8 cellular contexts compared by ENCODE assay signal in genomic region chr12:109999983-110000505, GRCh38. TPM values are rescaled to one million over a fixed set of nuclear protein-coding genes. Genes with fewer than 3 reads are reported as not detected.
A peak's percentile ranks its signal among the peaks of the same experiment; 100 is the strongest.
DNase-seq lines count a peak whose midpoint lies in the region; ATAC-seq and TF ChIP-seq lines count a peak whose summit lies in the region.

No MANE protein-coding gene starts in this region.

- CTCF ChIA-PET in HCT116 (lab: Charles Lee) = no interaction called here

- peak overlapping the region; percentile 85 for H3K4me2 ChIP-seq in HCT116 (ENCODE audit: low read length)

- POLR2A ChIA-PET in HCT116 (lab: Charles Lee) = no interaction called here

- TF ChIP-seq RAD21 in HCT116 (IDR thresholded peaks at IDR 0.05; ENCODE audit: low read depth) = no peak

- peak overlapping the region; percentile 74 for H3K9ac ChIP-seq in HCT116 (ENCODE audit: low read length)

- H4K20me1 ChIP-seq in HCT116 (ENCODE audit: insufficient read depth) = no peaks in the 10 kb centered on the region

- H3K79me2 ChIP-seq in HCT116 (ENCODE audit: insufficient read depth, low read length) = peaks cover 17% of the 10 kb centered on the region

- H3K36me3 Mint-ChIP-seq in activated T-cell treated with anti-CD3 and anti-CD28 coated beads, Interleukin-2, amount 50 U/mL, for 24 hours (ENCODE audit: low read depth) = peaks cover 29% of the 10 kb centered on the region

- H3K9me3 Mint-ChIP-seq in activated T-cell treated with anti-CD3 and anti-CD28 coated beads, Interleukin-2, amount 50 U/mL, for 24 hours = no peaks in the 10 kb centered on the region

- RAD21 ChIA-PET in HCT116 (lab: Charles Lee; ENCODE audit: low non-redundant PET in 1 of 2, low total read pairs in 2 of 2, uncharacterized antibody in 2 of 2, unreplicated experiment in 2 of 2) = no interaction called here

- no peak overlapping the region for H2AFZ ChIP-seq in HCT116 (ENCODE audit: low read depth, low read length, poor library complexity, severe bottlenecking)

- no peaks in the 10 kb centered on the region for H3K9me2 ChIP-seq in HCT116 (ENCODE audit: insufficient read depth)

- intact Hi-C loops in HCT116 (cut with micrococcal nuclease) = no loop called here

- no peaks in the 10 kb centered on the region for H3K27me3 ChIP-seq in HCT116 (ENCODE audit: insufficient read depth, low read length)

- peaks cover 69% of the 10 kb centered on the region for H3K4me1 Mint-ChIP-seq in activated T-cell treated with anti-CD3 and anti-CD28 coated beads, Interleukin-2, amount 50 U/mL, for 24 hours (ENCODE audit: low read depth)

- TF ChIP-seq CTCF in AG09319 (IDR thresholded peaks at IDR 0.05; ENCODE audit: low read depth, low read length) (no peak), HCT116 (IDR thresholded peaks at IDR 0.05 in 2 of 3, conservative IDR thresholded peaks at IDR 0.05 in 1 of 3; ENCODE audit: borderline replicate concordance in 1 of 3, insufficient read depth in 1 of 3, low read depth in 2 of 3, low read length in 2 of 3) (no peak)

- peak; percentile 18 for DNase-seq in AG09319 (ENCODE audit: extremely low read depth, low read depth)
- DNase-seq in HCT116 (ENCODE audit: low read depth, low spot score) = no peak
- DNase-seq in activated T-cell treated with anti-CD3 and anti-CD28 coated beads, Interleukin-2, amount 50 U/mL, for 24 hours = no peak
- peak; percentile 25 for DNase-seq in glomerular visceral epithelial cell (ENCODE audit: extremely low spot score)
- DNase-seq in renal cortical epithelial cell (ENCODE audit: low read depth) = peak; percentile 34
- no peak for DNase-seq in NCI-H1694 (lab: John Stamatoyannopoulos, UW)
- no peak for DNase-seq in NCI-H2029 treated with DMSO at 0.1 percent for 48 hours (lab: John Stamatoyannopoulos, UW)

- H3K27ac Mint-ChIP-seq in activated T-cell treated with anti-CD3 and anti-CD28 coated beads, Interleukin-2, amount 50 U/mL, for 24 hours = peak overlapping the region; percentile 93

- peak overlapping the region; percentile 62 to 78 for H3K4me3 ChIP-seq in HCT116 (replicated peaks in 1 of 2; ENCODE audit: low read depth in 1 of 2, low read length in 2 of 2)

- no peaks in the 10 kb centered on the region for H3K36me3 ChIP-seq in HCT116 (ENCODE audit: control insufficient read depth in 1 of 2, insufficient read depth in 2 of 2, low read length in 2 of 2)

- ATAC-seq in HCT116 = no peak
- no peak for ATAC-seq in HG03354 (IDR thresholded peaks at IDR 0.05; ENCODE audit: poor library complexity, severe bottlenecking, unreplicated experiment)

- peak overlapping the region; percentile 99 for H3K4me3 Mint-ChIP-seq in activated T-cell treated with anti-CD3 and anti-CD28 coated beads, Interleukin-2, amount 50 U/mL, for 24 hours

- peaks cover 31 to 61% of the 10 kb centered on the region in 2 experiments for H3K4me1 ChIP-seq in HCT116 (ENCODE audit: control insufficient read depth in 1 of 2, insufficient read depth in 2 of 2, low read length in 2 of 2)

- H3K27ac ChIP-seq in HCT116 (ENCODE audit: low read depth, low read length) = peak overlapping the region; percentile 36; the same call in 1 of the 2 replicates

- no peaks in the 10 kb centered on the region for H3K9me3 ChIP-seq in HCT116 (ENCODE audit: control insufficient read depth in 1 of 2, insufficient read depth in 1 of 2, low read depth in 1 of 2, low read length in 2 of 2)

- no peaks in the 10 kb centered on the region for H3K27me3 Mint-ChIP-seq in activated T-cell treated with anti-CD3 and anti-CD28 coated beads, Interleukin-2, amount 50 U/mL, for 24 hours

- TF ChIP-seq POLR2A in HCT116 (IDR thresholded peaks at IDR 0.05; ENCODE audit: borderline replicate concordance, extremely low read depth, insufficient read depth, insufficient read length) = no peak

- BruUV-seq in HCT116 (replicated peaks; lab: Mats Ljungman, UMichigan) = TSS peak; percentile 59

TF ChIP-seq in HCT116, 20 proteins besides CTCF, POLR2A, EP300 and RAD21:
- TF ChIP-seq ZFX (IDR thresholded peaks at IDR 0.05) = no peak
- TF ChIP-seq SRF (IDR thresholded peaks at IDR 0.05; ENCODE audit: low read depth) = no peak
- no peak for TF ChIP-seq SIN3A (IDR thresholded peaks at IDR 0.05; ENCODE audit: low read depth)
- TF ChIP-seq ATF3 (IDR thresholded peaks at IDR 0.05) = no peak
- no peak for TF ChIP-seq YY1 (IDR thresholded peaks at IDR 0.05; ENCODE audit: extremely low read depth, insufficient replicate concordance, low read depth, low read length)
- TF ChIP-seq POLR2AphosphoS5 (IDR thresholded peaks at IDR 0.05; ENCODE audit: low read depth, low read length) = no peak
- TF ChIP-seq ZBTB33 (IDR thresholded peaks at IDR 0.05; ENCODE audit: extremely low read depth, insufficient replicate concordance, low read length) = no peak
- no peak for TF ChIP-seq FOSL1 (IDR thresholded peaks at IDR 0.05; ENCODE audit: low read depth)
- TF ChIP-seq CBX3 (IDR thresholded peaks at IDR 0.05; ENCODE audit: low read depth) = no peak
- no peak for TF ChIP-seq REST (IDR thresholded peaks at IDR 0.05; ENCODE audit: low read depth)
- no peak for TF ChIP-seq ELF1 (IDR thresholded peaks at IDR 0.05; ENCODE audit: borderline replicate concordance, low read depth)
- TF ChIP-seq CEBPB (IDR thresholded peaks at IDR 0.05; ENCODE audit: low read depth) = no peak
- TF ChIP-seq EZH2 (IDR thresholded peaks at IDR 0.05) = no peak
- TF ChIP-seq EZH2phosphoT487 (IDR thresholded peaks at IDR 0.05; ENCODE audit: borderline replicate concordance) = no peak
- no peak for TF ChIP-seq SP1 (IDR thresholded peaks at IDR 0.05; ENCODE audit: low read depth)
- TF ChIP-seq EGR1 (IDR thresholded peaks at IDR 0.05; ENCODE audit: low read depth) = no peak
- TF ChIP-seq TCF7L2 (IDR thresholded peaks at IDR 0.05; ENCODE audit: borderline replicate concordance, extremely low read depth, insufficient read depth, insufficient read length) = no peak
- no peak for TF ChIP-seq MAX (IDR thresholded peaks at IDR 0.05)

RNA-seq across cellular contexts. Expression of gene ANKRD13A, which starts 0.8 kb away (rescaled TPM):
- total RNA-seq in HCT116 (2021; ENCODE audit: unreplicated experiment) (19.9 TPM), renal cortical epithelial cell (79.6 and 185 TPM in 2 replicates)
- polyA plus RNA-seq in HCT116 (2012) = 14.7 and 16.8 TPM in 2 replicates

RNA-seq across cellular contexts. Expression of gene GIT2, which starts 3.9 kb away (rescaled TPM):
- total RNA-seq in HCT116 (2021; ENCODE audit: unreplicated experiment) (21.5 TPM), renal cortical epithelial cell (26.4 and 51.5 TPM in 2 replicates)
- 12.9 and 14.7 TPM in 2 replicates for polyA plus RNA-seq in HCT116 (2012)

RNA-seq across cellular contexts. Expression of gene C12orf76, which starts 48.3 kb away (rescaled TPM):
- 10.1 TPM for total RNA-seq in HCT116 (2021; ENCODE audit: unreplicated experiment)
- polyA plus RNA-seq in HCT116 (2012) = 9.1 and 12.4 TPM in 2 replicates
- 5.4 and 31.7 TPM in 2 replicates for total RNA-seq in renal cortical epithelial cell

Comparison
In these comparisons a context has a peak if more than half of its experiments do, and no peak if none do; other contexts are left out.
1. DNase-seq: peak in AG09319 (single experiment), glomerular visceral epithelial cell (single experiment) and renal cortical epithelial cell (single experiment); none in HCT116 (single experiment), activated T-cell treated with anti-CD3 and anti-CD28 coated beads, Interleukin-2, amount 50 U/mL, for 24 hours (single experiment), NCI-H1694 (single experiment) and NCI-H2029 treated with DMSO at 0.1 percent for 48 hours (single experiment).